14 cellular contexts compared by ENCODE assay signal in genomic region chr10:52217531-52217930, GRCh38.
"Had no signal": no experiment of that assay in that cellular context is flagged by ENCODE, and none has a peak within 500 bp of the region (broad histone marks: within the 10 kb centered on the region; RNA-seq: fewer than 3 reads in every experiment).

No MANE protein-coding gene starts in this region.

- H3K4me3 ChIP-seq: ascending aorta, cardiac muscle cell, esophagus squamous epithelium, heart left ventricle, left lung, suprapubic skin, upper lobe of right lung had no signal

- DNase-seq: activated CD4-positive, alpha-beta T cell treated with anti-CD3 and anti-CD28 coated beads for 4 hours; activated naive CD4-positive, alpha-beta T cell; activated naive CD8-positive, alpha-beta T cell treated with anti-CD3 and anti-CD28 coated beads, Interleukin-2, amount 50 U/mL, for 24 hours; esophagus squamous epithelium; left lung; right cardiac atrium; stimulated activated CD4-positive, alpha-beta T cell treated with anti-CD3 and anti-CD28 coated beads, Interleukin-12 subunit alpha, Interleukin-12 subunit beta, amount 100 ng/mL, for 4 hours; stimulated activated naive CD8-positive, alpha-beta T cell treated with anti-CD3 and anti-CD28 coated beads, Interleukin-15, Interleukin-2, amounts not matched to agents 100 U/mL and 50 U/mL, for 24 hours; T1000; upper lobe of right lung had no signal

- H3K27ac ChIP-seq: cardiac muscle cell, esophagus squamous epithelium, left lung, suprapubic skin had no signal

- H3K27me3 ChIP-seq: ascending aorta, cardiac muscle cell, esophagus squamous epithelium, heart left ventricle, left lung, suprapubic skin, upper lobe of right lung had no signal

- ATAC-seq: activated naive CD8-positive, alpha-beta T cell treated with anti-CD3 and anti-CD28 coated beads, Interleukin-2, amount 50 U/mL, for 24 hours; right cardiac atrium; stimulated activated naive CD8-positive, alpha-beta T cell treated with anti-CD3 and anti-CD28 coated beads, Interleukin-15, Interleukin-2, amounts not matched to agents 100 U/mL and 50 U/mL, for 24 hours had no signal

- H3K4me1 ChIP-seq: esophagus squamous epithelium, suprapubic skin, upper lobe of right lung had no signal

- H3K36me3 ChIP-seq: ascending aorta, cardiac muscle cell, esophagus squamous epithelium, heart left ventricle, left lung, suprapubic skin, upper lobe of right lung had no signal

- H3K9me3 ChIP-seq: ascending aorta, esophagus squamous epithelium, heart left ventricle, left lung, suprapubic skin, upper lobe of right lung had no signal
